Comparison of ENCODE assay signal across 8 cellular contexts in the genomic region with DNA sequence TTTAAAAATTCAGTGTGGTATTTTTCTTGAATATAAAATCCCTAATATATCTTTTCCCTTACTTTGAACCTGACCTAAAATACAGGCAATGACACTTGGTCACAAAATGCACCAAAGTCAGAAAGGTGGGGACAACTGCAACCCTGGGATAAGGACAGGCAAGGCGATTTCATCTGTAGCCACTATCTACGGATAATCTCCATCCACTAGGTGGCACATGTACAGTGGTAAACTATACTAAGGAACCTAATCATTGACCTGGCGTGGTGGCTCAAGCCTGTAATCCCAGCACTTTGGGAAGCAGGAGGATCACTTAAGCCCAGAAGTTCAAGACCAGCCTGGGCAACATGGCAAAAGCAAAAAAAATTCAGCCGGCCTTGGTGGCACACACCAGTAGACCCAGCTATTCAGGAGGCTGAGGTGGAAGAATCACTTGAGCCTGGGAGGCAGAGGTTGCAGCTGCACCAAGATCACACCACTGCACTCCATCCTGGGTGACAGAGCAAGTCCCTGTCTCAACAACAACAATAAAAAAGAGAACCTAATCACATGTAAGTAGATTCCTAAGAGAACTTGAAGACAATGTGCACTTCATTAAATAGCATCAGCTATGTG.
DNase-seq lines count a peak whose midpoint lies in the region; ATAC-seq and TF ChIP-seq lines count a peak whose summit lies in the region.

No MANE protein-coding gene starts in this region.

- H3K36me3 Mint-ChIP-seq in activated CD8-positive, alpha-beta T cell treated with anti-CD3 and anti-CD28 coated beads, Interleukin-2, amount 10 ng/mL, durations not matched to agents 7 days and 5 days (ENCODE audit: low read depth): peaks cover 3% of the 10 kb centered on the region

- H3K9me3 ChIP-seq in HCT116 (ENCODE audit: control insufficient read depth in 1 of 2, insufficient read depth in 1 of 2, low read depth in 1 of 2, low read length in 2 of 2): no peaks in the 10 kb centered on the region

- no peak for TF ChIP-seq POLR2A in HCT116 (IDR thresholded peaks at IDR 0.05; ENCODE audit: borderline replicate concordance, extremely low read depth, insufficient read depth, insufficient read length)

- RAD21 ChIA-PET in HCT116 (lab: Charles Lee; ENCODE audit: low non-redundant PET in 1 of 2, low total read pairs in 2 of 2, uncharacterized antibody in 2 of 2, unreplicated experiment in 2 of 2): interaction anchor here in 1 of 2 experiments (0.8 kb wide), 1 partner anchor 374 kb away, joined by 7 read pairs; no protein-coding TSS in a partner anchor

- CTCF ChIA-PET in HCT116 (lab: Charles Lee): interaction anchor here (0.8 to 2.0 kb wide), 2 partner anchors 18 to 374 kb away, joined by 3 to 7 read pairs; no protein-coding TSS in a partner anchor
- CTCF ChIA-PET in activated CD8-positive, alpha-beta T cell treated with anti-CD3 and anti-CD28 coated beads, Interleukin-2, amount 10 ng/mL, durations not matched to agents 7 days and 5 days (lab: Charles Lee): interaction anchor here (0.6 to 2.4 kb wide), 22 partner anchors 8 to 432 kb away, joined by 3 to 13 read pairs (median 3); no protein-coding TSS in a partner anchor

- peak overlapping the region; percentile 49 for H3K27ac Mint-ChIP-seq in activated CD8-positive, alpha-beta T cell treated with anti-CD3 and anti-CD28 coated beads, Interleukin-2, amount 10 ng/mL, durations not matched to agents 7 days and 5 days

- H3K4me3 Mint-ChIP-seq in activated CD8-positive, alpha-beta T cell treated with anti-CD3 and anti-CD28 coated beads, Interleukin-2, amount 10 ng/mL, durations not matched to agents 7 days and 5 days: peak overlapping the region; percentile 77

- DNase-seq in A172 (ENCODE audit: low spot score) (peak; percentile 50), EH (ENCODE audit: low read depth) (peak; percentile 63), HCT116 (ENCODE audit: low read depth, low spot score) (peak; percentile 39), NCI-H146 (lab: John Stamatoyannopoulos, UW) (peak; percentile 53), left cardiac atrium (no peak), retinal pigment epithelial cell (ENCODE audit: low read depth) (no peak)
- DNase-seq in activated CD8-positive, alpha-beta T cell treated with anti-CD3 and anti-CD28 coated beads, Interleukin-2, amount 10 ng/mL, durations not matched to agents 7 days and 5 days: peak; percentile 44

- no peak overlapping the region for H3K4me3 ChIP-seq in HCT116 (replicated peaks in 1 of 2; ENCODE audit: low read depth in 1 of 2, low read length in 2 of 2)
- H3K4me3 ChIP-seq in retinal pigment epithelial cell (ENCODE audit: low read length): no peak overlapping the region

- H2AFZ ChIP-seq in HCT116 (ENCODE audit: low read depth, low read length, poor library complexity, severe bottlenecking): no peak overlapping the region

- H3K36me3 ChIP-seq in HCT116 (ENCODE audit: control insufficient read depth in 1 of 2, insufficient read depth in 2 of 2, low read length in 2 of 2): no peaks in the 10 kb centered on the region

- TF ChIP-seq RAD21 in HCT116 (IDR thresholded peaks at IDR 0.05; ENCODE audit: low read depth): peak; percentile 70

- no TSS peak for BruUV-seq in HCT116 (replicated peaks; lab: Mats Ljungman, UMichigan)

- peaks cover 6% of the 10 kb centered on the region for H4K20me1 ChIP-seq in HCT116 (ENCODE audit: insufficient read depth)

- H3K9me3 Mint-ChIP-seq in activated CD8-positive, alpha-beta T cell treated with anti-CD3 and anti-CD28 coated beads, Interleukin-2, amount 10 ng/mL, durations not matched to agents 7 days and 5 days (ENCODE audit: insufficient read depth): no peaks in the 10 kb centered on the region

- no peaks in the 10 kb centered on the region for H3K27me3 ChIP-seq in HCT116 (ENCODE audit: insufficient read depth, low read length)

- H3K9me2 ChIP-seq in HCT116 (ENCODE audit: insufficient read depth): no peaks in the 10 kb centered on the region

- no peak overlapping the region for H3K9ac ChIP-seq in HCT116 (ENCODE audit: low read length)

- no peaks in the 10 kb centered on the region for H3K27me3 Mint-ChIP-seq in activated CD8-positive, alpha-beta T cell treated with anti-CD3 and anti-CD28 coated beads, Interleukin-2, amount 10 ng/mL, durations not matched to agents 7 days and 5 days (ENCODE audit: low read depth)

- H3K4me1 Mint-ChIP-seq in activated CD8-positive, alpha-beta T cell treated with anti-CD3 and anti-CD28 coated beads, Interleukin-2, amount 10 ng/mL, durations not matched to agents 7 days and 5 days (ENCODE audit: low read depth): peaks cover 24% of the 10 kb centered on the region

- H3K27ac ChIP-seq in HCT116 (ENCODE audit: low read depth, low read length): no peak overlapping the region

- peaks cover 33% of the 10 kb centered on the region for H3K79me2 ChIP-seq in HCT116 (ENCODE audit: insufficient read depth, low read length)

- no peak overlapping the region for H3K4me2 ChIP-seq in HCT116 (ENCODE audit: low read length)

- peak; percentile 94 for ATAC-seq in HCT116
- ATAC-seq in activated CD8-positive, alpha-beta T cell treated with anti-CD3 and anti-CD28 coated beads, Interleukin-2, amount 10 ng/mL, durations not matched to agents 7 days and 5 days: peak; percentile 85
- peak; percentile 69 to 71 for ATAC-seq in left cardiac atrium
- no peak for ATAC-seq in HG03565 (IDR thresholded peaks at IDR 0.05; ENCODE audit: unreplicated experiment)

- POLR2A ChIA-PET in HCT116 (lab: Charles Lee): no interaction called here
- POLR2A ChIA-PET in activated CD8-positive, alpha-beta T cell treated with anti-CD3 and anti-CD28 coated beads, Interleukin-2, amount 10 ng/mL, durations not matched to agents 7 days and 5 days (lab: Charles Lee): no interaction called here

- no peaks in the 10 kb centered on the region for H3K4me1 ChIP-seq in HCT116 (ENCODE audit: control insufficient read depth in 1 of 2, insufficient read depth in 2 of 2, low read length in 2 of 2)

- intact Hi-C loops in HCT116 (cut with micrococcal nuclease) (loop anchor here (2.0 kb wide), 1 partner anchor 486 kb away; no protein-coding TSS in a partner anchor), left cardiac atrium (cut with DNase I) (loop anchor here in 1 of 2 donors (10.0 kb wide), 1 partner anchor 88 kb away; no protein-coding TSS in a partner anchor)

- peak; percentile 42 to 71 (median 54); a peak in 5 of 6 replicates for TF ChIP-seq CTCF in HCT116 (IDR thresholded peaks at IDR 0.05 in 2 of 3, conservative IDR thresholded peaks at IDR 0.05 in 1 of 3; ENCODE audit: borderline replicate concordance in 1 of 3, insufficient read depth in 1 of 3, low read depth in 2 of 3, low read length in 2 of 3)
- TF ChIP-seq CTCF in retinal pigment epithelial cell (conservative IDR thresholded peaks at IDR 0.05; ENCODE audit: low read depth, low read length): peak; percentile 66

TF ChIP-seq in HCT116, 20 proteins besides CTCF, POLR2A, EP300 and RAD21 (continues in another document):
- TF ChIP-seq, protein P1, sequence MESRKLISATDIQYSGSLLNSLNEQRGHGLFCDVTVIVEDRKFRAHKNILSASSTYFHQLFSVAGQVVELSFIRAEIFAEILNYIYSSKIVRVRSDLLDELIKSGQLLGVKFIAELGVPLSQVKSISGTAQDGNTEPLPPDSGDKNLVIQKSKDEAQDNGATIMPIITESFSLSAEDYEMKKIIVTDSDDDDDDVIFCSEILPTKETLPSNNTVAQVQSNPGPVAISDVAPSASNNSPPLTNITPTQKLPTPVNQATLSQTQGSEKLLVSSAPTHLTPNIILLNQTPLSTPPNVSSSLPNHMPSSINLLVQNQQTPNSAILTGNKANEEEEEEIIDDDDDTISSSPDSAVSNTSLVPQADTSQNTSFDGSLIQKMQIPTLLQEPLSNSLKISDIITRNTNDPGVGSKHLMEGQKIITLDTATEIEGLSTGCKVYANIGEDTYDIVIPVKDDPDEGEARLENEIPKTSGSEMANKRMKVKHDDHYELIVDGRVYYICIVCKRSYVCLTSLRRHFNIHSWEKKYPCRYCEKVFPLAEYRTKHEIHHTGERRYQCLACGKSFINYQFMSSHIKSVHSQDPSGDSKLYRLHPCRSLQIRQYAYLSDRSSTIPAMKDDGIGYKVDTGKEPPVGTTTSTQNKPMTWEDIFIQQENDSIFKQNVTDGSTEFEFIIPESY (IDR thresholded peaks at IDR 0.05; ENCODE audit: extremely low read depth, insufficient replicate concordance, low read length): no peak
- TF ChIP-seq SP1 (IDR thresholded peaks at IDR 0.05; ENCODE audit: low read depth) (no peak), CBX3 (IDR thresholded peaks at IDR 0.05; ENCODE audit: low read depth) (no peak), SRF (IDR thresholded peaks at IDR 0.05; ENCODE audit: low read depth) (no peak), JUND (IDR thresholded peaks at IDR 0.05) (no peak), YY1 (IDR thresholded peaks at IDR 0.05; ENCODE audit: extremely low read depth, insufficient replicate concordance, low read depth, low read length) (no peak)
- TF ChIP-seq, protein P2, sequence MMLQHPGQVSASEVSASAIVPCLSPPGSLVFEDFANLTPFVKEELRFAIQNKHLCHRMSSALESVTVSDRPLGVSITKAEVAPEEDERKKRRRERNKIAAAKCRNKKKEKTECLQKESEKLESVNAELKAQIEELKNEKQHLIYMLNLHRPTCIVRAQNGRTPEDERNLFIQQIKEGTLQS (IDR thresholded peaks at IDR 0.05): no peak
- TF ChIP-seq, protein P3, sequence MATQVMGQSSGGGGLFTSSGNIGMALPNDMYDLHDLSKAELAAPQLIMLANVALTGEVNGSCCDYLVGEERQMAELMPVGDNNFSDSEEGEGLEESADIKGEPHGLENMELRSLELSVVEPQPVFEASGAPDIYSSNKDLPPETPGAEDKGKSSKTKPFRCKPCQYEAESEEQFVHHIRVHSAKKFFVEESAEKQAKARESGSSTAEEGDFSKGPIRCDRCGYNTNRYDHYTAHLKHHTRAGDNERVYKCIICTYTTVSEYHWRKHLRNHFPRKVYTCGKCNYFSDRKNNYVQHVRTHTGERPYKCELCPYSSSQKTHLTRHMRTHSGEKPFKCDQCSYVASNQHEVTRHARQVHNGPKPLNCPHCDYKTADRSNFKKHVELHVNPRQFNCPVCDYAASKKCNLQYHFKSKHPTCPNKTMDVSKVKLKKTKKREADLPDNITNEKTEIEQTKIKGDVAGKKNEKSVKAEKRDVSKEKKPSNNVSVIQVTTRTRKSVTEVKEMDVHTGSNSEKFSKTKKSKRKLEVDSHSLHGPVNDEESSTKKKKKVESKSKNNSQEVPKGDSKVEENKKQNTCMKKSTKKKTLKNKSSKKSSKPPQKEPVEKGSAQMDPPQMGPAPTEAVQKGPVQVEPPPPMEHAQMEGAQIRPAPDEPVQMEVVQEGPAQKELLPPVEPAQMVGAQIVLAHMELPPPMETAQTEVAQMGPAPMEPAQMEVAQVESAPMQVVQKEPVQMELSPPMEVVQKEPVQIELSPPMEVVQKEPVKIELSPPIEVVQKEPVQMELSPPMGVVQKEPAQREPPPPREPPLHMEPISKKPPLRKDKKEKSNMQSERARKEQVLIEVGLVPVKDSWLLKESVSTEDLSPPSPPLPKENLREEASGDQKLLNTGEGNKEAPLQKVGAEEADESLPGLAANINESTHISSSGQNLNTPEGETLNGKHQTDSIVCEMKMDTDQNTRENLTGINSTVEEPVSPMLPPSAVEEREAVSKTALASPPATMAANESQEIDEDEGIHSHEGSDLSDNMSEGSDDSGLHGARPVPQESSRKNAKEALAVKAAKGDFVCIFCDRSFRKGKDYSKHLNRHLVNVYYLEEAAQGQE (IDR thresholded peaks at IDR 0.05; ENCODE audit: low read depth): no peak

Comparison
In these comparisons a context has a peak if more than half of its experiments do, and no peak if none do; other contexts are left out.
1. DNase-seq: peak in A172 (single experiment), EH (single experiment), HCT116 (single experiment), NCI-H146 (single experiment) and activated CD8-positive, alpha-beta T cell treated with anti-CD3 and anti-CD28 coated beads, Interleukin-2, amount 10 ng/mL, durations not matched to agents 7 days and 5 days (single experiment); none in left cardiac atrium (single experiment) and retinal pigment epithelial cell (single experiment).